In the genomic region with DNA sequence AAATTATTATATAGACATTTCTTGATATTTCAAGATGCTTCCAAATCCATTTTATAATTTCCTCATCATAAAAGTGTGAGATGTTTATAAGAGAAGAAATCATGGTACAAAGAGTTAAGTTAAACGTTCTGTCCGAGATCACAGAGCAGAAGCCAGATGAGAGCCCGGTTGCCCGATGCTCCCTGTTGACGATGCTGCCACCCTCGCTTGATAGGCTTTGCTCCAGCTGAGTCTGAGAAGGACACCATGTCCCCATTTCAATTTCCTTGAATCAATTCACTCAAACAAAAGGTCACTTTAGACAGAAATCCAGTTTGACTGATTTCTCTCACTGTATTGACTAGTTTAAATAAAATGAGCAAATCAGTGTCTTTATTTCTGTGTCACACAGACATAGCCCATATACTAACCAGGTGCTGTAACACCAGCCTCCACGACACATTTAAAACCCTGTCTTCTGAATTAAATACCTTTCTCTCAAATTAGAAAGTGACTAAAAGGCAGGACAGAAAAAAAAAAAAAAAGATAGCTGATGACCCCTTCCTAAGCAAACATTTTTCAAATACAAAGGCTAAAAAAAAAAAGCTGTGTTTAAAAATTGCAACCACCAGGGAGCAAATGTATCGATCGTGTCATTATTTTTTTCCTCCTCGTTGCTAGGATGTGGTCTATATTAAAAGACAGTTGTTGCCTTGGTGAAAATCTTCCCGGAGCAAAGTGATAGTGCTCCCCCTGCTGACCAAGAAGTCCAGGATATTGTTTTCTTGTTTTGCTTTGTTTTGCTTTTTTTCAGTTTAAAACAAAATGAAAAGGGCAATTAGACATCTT, we compare ENCODE assay signal across 8 cellular contexts. TPM values are rescaled to one million over a fixed set of nuclear protein-coding genes. Genes with fewer than 3 reads are reported as not detected.
DNase-seq lines count a peak whose midpoint lies in the region; ATAC-seq and TF ChIP-seq lines count a peak whose summit lies in the region.

No MANE protein-coding gene starts in this region.

- H3K4me1 ChIP-seq in heart right ventricle (peaks cover 0 to 41% (median 6%) of the 10 kb centered on the region in 9 donors), prostate gland (replicated peaks) (no peaks in the 10 kb centered on the region)

- TF ChIP-seq CTCF in heart right ventricle (IDR thresholded peaks at IDR 0.05) (peak; percentile 35 to 83 (median 79)), prostate gland (IDR thresholded peaks at IDR 0.05) (peak; percentile 45 to 89 (median 75))

- no peaks in the 10 kb centered on the region for H3K27me3 ChIP-seq in MG63
- no peaks in the 10 kb centered on the region for H3K27me3 ChIP-seq in heart right ventricle
- no peaks in the 10 kb centered on the region for H3K27me3 ChIP-seq in prostate gland (replicated peaks; ENCODE audit: insufficient read depth)

- 13 to 16% methylated on average over 11 of the region's 11 CpGs for WGBS in heart right ventricle, 2 donors
- 9% methylated on average over 11 of the region's 11 CpGs for WGBS in prostate gland

- ATAC-seq in GM21515 (IDR thresholded peaks at IDR 0.05; ENCODE audit: unreplicated experiment), result peak; percentile 54
- ATAC-seq in heart right ventricle, result peak in 7 of 8 donors; percentile 63 to 85 (median 74)
- ATAC-seq in GM18867 (IDR thresholded peaks at IDR 0.05; ENCODE audit: unreplicated experiment), result no peak

- H3K27ac ChIP-seq in heart right ventricle (peak overlapping the region in 1 of 10 donors; percentile 1), prostate gland (peak overlapping the region; percentile 15 to 53)

- H3K9me3 ChIP-seq in MG63 (no peaks in the 10 kb centered on the region), heart right ventricle (peaks cover 0 to 12% (median 0%) of the 10 kb centered on the region in 11 donors), prostate gland (no peaks in the 10 kb centered on the region)

- H3K4me3 ChIP-seq in MG63, result no peak overlapping the region
- peak overlapping the region in 8 of 10 donors; percentile 4 to 43 (median 34) for H3K4me3 ChIP-seq in heart right ventricle
- peak overlapping the region; percentile 2 to 3 for H3K4me3 ChIP-seq in prostate gland

- no peak for TF ChIP-seq POLR2A in prostate gland (IDR thresholded peaks at IDR 0.05)

- DNase-seq in D341Med (ENCODE audit: low spot score) (peak; percentile 53), MG63 (peak; percentile 11), SHP77 (lab: John Stamatoyannopoulos, UW) (peak; percentile 76 to 77), amniotic epithelial cell (ENCODE audit: low read depth) (peak; percentile 65), heart right ventricle (peak in 1 of 2 donors; percentile 53), prostate gland (ENCODE audit: low spot score) (peak; percentile 63)

- intact Hi-C loops in heart right ventricle (cut with DNase I), result loop anchor here (1.0 to 10.0 kb wide), 12 partner anchors 134 to 529 kb away; a partner anchor contains a TSS
- intact Hi-C loops in prostate gland (cut with DNase I), result loop anchor here (5.0 to 10.0 kb wide), 2 partner anchors 139 to 501 kb away; no protein-coding TSS in a partner anchor

- H3K36me3 ChIP-seq in MG63 (no peaks in the 10 kb centered on the region), heart right ventricle (no peaks in the 10 kb centered on the region), prostate gland (no peaks in the 10 kb centered on the region)

RNA-seq across cellular contexts. Expression of a gene that starts 35.2 kb away (rescaled TPM):
- total RNA-seq in MG63 (2014; rRNA removed; shearing (Covaris generic); ENCODE audit: low replicate concordance), result not detected in 2 replicates
- under 1 TPM in 1 of 10 donors, not detected in 9; 0.20 TPM for total RNA-seq in heart right ventricle
- not detected for polyA plus RNA-seq in heart right ventricle
- 1 to 10 TPM in 1 of 2 donors, under 1 TPM in 1; 0.85 to 8.6 TPM for total RNA-seq in prostate gland

RNA-seq across cellular contexts. Expression of a gene that starts 45.6 kb away (rescaled TPM):
- total RNA-seq in MG63 (2014; rRNA removed; shearing (Covaris generic); ENCODE audit: low replicate concordance), result 55.3 and 61.7 TPM in 2 replicates
- total RNA-seq in heart right ventricle, result 10 to 100 TPM; 28.0 to 38.9 (median 32.0) TPM
- 10 to 100 TPM; 17.9 to 45.8 TPM for polyA plus RNA-seq in heart right ventricle
- 10 to 100 TPM; 38.4 TPM for total RNA-seq in prostate gland
